20 cellular contexts compared by ENCODE assay signal in the genomic region with DNA sequence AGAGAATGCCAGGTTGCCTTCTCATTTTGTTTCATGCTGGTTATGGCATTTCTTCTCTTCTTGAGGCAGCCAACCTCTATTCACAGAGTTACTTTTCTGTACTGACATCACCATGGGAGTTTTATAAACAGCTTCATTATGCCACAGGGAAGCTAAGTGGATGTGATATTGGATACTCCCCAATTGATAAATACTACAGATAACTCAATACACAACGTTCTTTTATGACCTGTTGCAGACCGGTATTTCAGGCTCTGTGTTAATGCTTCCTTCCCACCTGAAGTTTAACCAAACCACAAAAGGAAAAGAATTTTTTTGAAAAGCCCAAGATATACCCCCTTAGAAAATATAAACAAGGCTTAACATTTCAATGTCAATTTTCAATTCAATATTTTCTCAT.
"Had no signal": no experiment of that assay in that cellular context is flagged by ENCODE, and none has a peak within 500 bp of the region (broad histone marks: within the 10 kb centered on the region; RNA-seq: fewer than 3 reads in every experiment).

No MANE protein-coding gene starts in this region.

- H3K27me3 ChIP-seq: breast epithelium, tibial artery had no signal

- H3K4me1 ChIP-seq: breast epithelium, right lobe of liver, tibial artery had no signal

- ATAC-seq: effector memory CD8-positive, alpha-beta T cell; esophagus mucosa; left lobe of liver; right lobe of liver; stimulated activated naive CD8-positive, alpha-beta T cell treated with anti-CD3 and anti-CD28 coated beads, Interleukin-15, amount 100 ng/mL, for 72 hours had no signal

- H3K9me3 ChIP-seq: breast epithelium, right lobe of liver, tibial artery had no signal

- H3K36me3 ChIP-seq: breast epithelium, right lobe of liver, tibial artery had no signal

- DNase-seq: activated CD4-positive, alpha-beta memory T cell treated with anti-CD3 and anti-CD28 coated beads for 36 hours; activated CD4-positive, alpha-beta T cell treated with anti-CD3 and anti-CD28 coated beads for 48 hours; activated naive CD4-positive, alpha-beta T cell treated with Interleukin-2 at 50 U/mL for 16 hours; activated naive CD8-positive, alpha-beta T cell treated with anti-CD3 and anti-CD28 coated beads for 36 hours; activated T-cell treated with anti-CD3 and anti-CD28 coated beads, Interleukin-2, amount 50 U/mL, for 48 hours; dorsolateral prefrontal cortex; effector memory CD8-positive, alpha-beta T cell; foreskin melanocyte; kidney; naive B cell; occipital lobe; right lobe of liver; stimulated activated CD4-positive, alpha-beta T cell treated with anti-CD3 and anti-CD28 coated beads, Interleukin-1b, Interleukin-23, amount 100 ng/mL, for 48 hours; stimulated activated naive CD8-positive, alpha-beta T cell treated with anti-CD3 and anti-CD28 coated beads, Interleukin-15, amount 100 ng/mL, for 72 hours; tibial artery had no signal

- H3K27ac ChIP-seq: breast epithelium, dorsolateral prefrontal cortex, right lobe of liver, skin epidermis, tibial artery had no signal

- H3K4me3 ChIP-seq: breast epithelium, dorsolateral prefrontal cortex, lung, right lobe of liver, skin epidermis, tibial artery had no signal
